22 cellular contexts compared by ENCODE assay signal in genomic region chr6:151738960-151739359, GRCh38.
A peak's percentile ranks its signal among the peaks of the same experiment; 100 is the strongest.
DNase-seq lines count a peak whose midpoint lies in the region; ATAC-seq, FAIRE-seq and TF ChIP-seq lines count a peak whose summit lies in the region.
"Had no signal": no experiment of that assay in that cellular context is flagged by ENCODE, and none has a peak within 500 bp of the region (broad histone marks: within the 10 kb centered on the region; RNA-seq: fewer than 3 reads in every experiment).

No MANE protein-coding gene starts in this region.

- no peak for DNase-seq in GM06990 (ENCODE audit: extremely low read depth, insufficient read length)
- peak; percentile 67 for DNase-seq in Karpas-422
- no peak for DNase-seq in GM12878 (ENCODE audit: low read depth, low spot score)
- no peak for DNase-seq in progenitor cell of endocrine pancreas (ENCODE audit: low spot score, unreplicated experiment)
- DNase-seq in OCI-M1 (lab: John Stamatoyannopoulos, UW), result no peak
- no peak for DNase-seq in activated CD4-positive, alpha-beta T cell treated with anti-CD3 and anti-CD28 coated beads for 4 hours
- DNase-seq in stimulated activated CD4-positive, alpha-beta T cell treated with anti-CD3 and anti-CD28 coated beads, Interleukin-12 subunit alpha, Interleukin-12 subunit beta, amount 100 ng/mL, for 4 hours, result no peak
- DNase-seq: CD4-positive, CD25-positive, alpha-beta regulatory T cell; H7; NCI-H1105; NCI-H1436 treated with DMSO at 0.1 percent for 48 hours; NCI-H187 treated with DMSO at 0.1 percent for 48 hours; NCI-H446 treated with DMSO at 0.1 percent for 48 hours; NCI-H526 treated with DMSO at 0.1 percent for 48 hours; SIG-M5 had no signal

- no peak overlapping the region for H3K4me3 Mint-ChIP-seq in progenitor cell of endocrine pancreas (ENCODE audit: low read depth)
- H3K4me3 Mint-ChIP-seq: CD4-positive, CD25-positive, alpha-beta regulatory T cell had no signal

- H3K79me2 ChIP-seq in Karpas-422 (ENCODE audit: low read length) (peaks cover 65% of the 10 kb centered on the region), GM12878 (ENCODE audit: control insufficient read depth, insufficient read depth, low read length) (no peaks in the 10 kb centered on the region)

- POLR2A ChIA-PET in GM12878 (lab: Charles Lee), result interaction anchor here (0.6 to 1.0 kb wide), 2 partner anchors 9 to 185 kb away, joined by 4 read pairs; no protein-coding TSS in a partner anchor

- no peaks in the 10 kb centered on the region; the same call in 1 of the 2 replicates for H3K27me3 ChIP-seq in GM06990 (replicated peaks; ENCODE audit: control insufficient read depth, insufficient read depth, low read length)
- no peaks in the 10 kb centered on the region for H3K27me3 ChIP-seq in Karpas-422 (ENCODE audit: low read length)
- no peaks in the 10 kb centered on the region for H3K27me3 ChIP-seq in GM12878 (replicated peaks in 1 of 2; ENCODE audit: control insufficient read depth in 2 of 2, insufficient read depth in 2 of 2, low read length in 1 of 2)
- H3K27me3 ChIP-seq: BLaER1 had no signal

- TF ChIP-seq RAD21 in GM12878 (IDR thresholded peaks at IDR 0.05; ENCODE audit: insufficient read depth, low read depth, low read length), result no peak

- H3K36me3 ChIP-seq in GM06990 (ENCODE audit: control insufficient read depth, insufficient read depth, low read length) (no peaks in the 10 kb centered on the region), Karpas-422 (ENCODE audit: insufficient read depth, low read length) (0 out of 2 replicates have a peak, but pooled peaks cover 7% of the 10 kb centered on the region), GM12878 (ENCODE audit: control insufficient read depth in 2 of 2, insufficient read depth in 2 of 2, low read length in 1 of 2) (no peaks in the 10 kb centered on the region)
- H3K36me3 ChIP-seq: BLaER1 had no signal

- H3K9me3 ChIP-seq in Karpas-422 (ENCODE audit: low read length) (no peaks in the 10 kb centered on the region), GM12878 (replicated peaks; ENCODE audit: control insufficient read depth, insufficient read depth, low read length) (no peaks in the 10 kb centered on the region)
- H3K9me3 ChIP-seq: BLaER1 had no signal

- TF ChIP-seq POLR2A in GM12878 (IDR thresholded peaks at IDR 0.05; ENCODE audit: low read depth, low read length), result no peak

- in situ Hi-C loops in GM12878 (cut with MboI), result no loop called here

- no peak overlapping the region for H3K9ac ChIP-seq in Karpas-422 (ENCODE audit: low read length)
- H3K9ac ChIP-seq in GM12878 (ENCODE audit: control insufficient read depth, insufficient read depth, low read length), result no peak overlapping the region
- H3K9ac ChIP-seq: BLaER1 had no signal

- H3K9me2 ChIP-seq in Karpas-422 (replicated peaks; ENCODE audit: insufficient read depth, low read length), result no peaks in the 10 kb centered on the region

- ATAC-seq in GM12878 (peak; percentile 43; the same call in 2 of the 3 replicates), GM19452 (IDR thresholded peaks at IDR 0.05; ENCODE audit: unreplicated experiment) (no peak)

- BruUV-seq in GM12878 (replicated peaks; lab: Mats Ljungman, UMichigan), result no TSS peak

- SMC1A ChIA-PET in GM12878 (lab: Charles Lee; ENCODE audit: uncharacterized antibody, unreplicated experiment), result interaction anchor here (0.7 to 1.1 kb wide), 3 partner anchors 9 to 26 kb away, joined by 3 to 4 read pairs (median 4); no protein-coding TSS in a partner anchor

- WGBS in GM12878 (ENCODE audit: insufficient coverage, insufficient replicate concordance, low lambda C conversion rate, missing lambda C conversion rate), result 0% methylated on average over 1 of the region's 1 CpG

- RAD21 ChIA-PET in GM12878 (lab: Charles Lee; ENCODE audit: unreplicated experiment), result no interaction called here

- no peak overlapping the region for H3K4me3 ChIP-seq in GM06990 (replicated peaks; ENCODE audit: low read depth, low read length)
- no peak overlapping the region for H3K4me3 ChIP-seq in Karpas-422 (ENCODE audit: low read length)
- no peak overlapping the region for H3K4me3 ChIP-seq in GM12878
- H3K4me3 ChIP-seq: BLaER1, SK-N-MC had no signal

- no peaks in the 10 kb centered on the region for H3K4me1 Mint-ChIP-seq in progenitor cell of endocrine pancreas (ENCODE audit: low read depth)
- H3K4me1 Mint-ChIP-seq: CD4-positive, CD25-positive, alpha-beta regulatory T cell had no signal

- H3K4me1 ChIP-seq in Karpas-422 (ENCODE audit: low read length) (peaks cover 91% of the 10 kb centered on the region), GM12878 (ENCODE audit: control insufficient read depth, insufficient read depth, low read length) (no peaks in the 10 kb centered on the region)
- H3K4me1 ChIP-seq: BLaER1 had no signal

- TF ChIP-seq EP300 in GM12878 (IDR thresholded peaks at IDR 0.05; ENCODE audit: borderline replicate concordance in 1 of 2, control insufficient read depth in 1 of 2, low read depth in 2 of 2, low read length in 2 of 2), result no peak

- no peaks in the 10 kb centered on the region for H3K27me3 Mint-ChIP-seq in progenitor cell of endocrine pancreas
- H3K27me3 Mint-ChIP-seq: CD4-positive, CD25-positive, alpha-beta regulatory T cell had no signal

- no peak overlapping the region for H3K27ac Mint-ChIP-seq in progenitor cell of endocrine pancreas
- H3K27ac Mint-ChIP-seq: CD4-positive, CD25-positive, alpha-beta regulatory T cell had no signal

- FAIRE-seq in GM12878 (lab: Jason Lieb, UNC), result no peak
- FAIRE-seq: D721Med, G401.6, RCC 7860 had no signal

- H3K9me3 Mint-ChIP-seq in progenitor cell of endocrine pancreas (ENCODE audit: low read depth), result no peaks in the 10 kb centered on the region

- TF ChIP-seq CTCF in GM06990 (IDR thresholded peaks at IDR 0.05; ENCODE audit: insufficient read depth, low read length, poor library complexity, severe bottlenecking), result peak; percentile 10
- no peak for TF ChIP-seq CTCF in GM12878 (IDR thresholded peaks at IDR 0.05 in 2 of 3, conservative IDR thresholded peaks at IDR 0.05 in 1 of 3; ENCODE audit: control insufficient read depth in 2 of 3, extremely low read depth in 1 of 3, insufficient read depth in 1 of 3, low read depth in 3 of 3, low read length in 3 of 3)
- TF ChIP-seq CTCF in progenitor cell of endocrine pancreas (IDR thresholded peaks at IDR 0.05; ENCODE audit: unreplicated experiment), result peak; percentile 11

- H3K27ac ChIP-seq in Karpas-422 (ENCODE audit: low read length) (peak overlapping the region; percentile 99), GM12878 (ENCODE audit: control insufficient read depth, insufficient read depth) (no peak overlapping the region)
- H3K27ac ChIP-seq: BLaER1, HL-60, SK-N-MC had no signal

- intact Hi-C loops in GM12878 (cut with micrococcal nuclease; ENCODE audit: unreplicated experiment), result no loop called here

- no peaks in the 10 kb centered on the region for H3K36me3 Mint-ChIP-seq in progenitor cell of endocrine pancreas (ENCODE audit: insufficient read depth)
- H3K36me3 Mint-ChIP-seq: CD4-positive, CD25-positive, alpha-beta regulatory T cell had no signal

- H4K20me1 ChIP-seq in Karpas-422 (ENCODE audit: insufficient read depth, low read depth, low read length), result no peaks in the 10 kb centered on the region
- no peaks in the 10 kb centered on the region for H4K20me1 ChIP-seq in GM12878 (ENCODE audit: control insufficient read depth, insufficient read depth)
- H4K20me1 ChIP-seq: BLaER1 had no signal

- H2AFZ ChIP-seq in Karpas-422 (ENCODE audit: low read length) (0 out of 2 replicates have a peak overlapping the region, but pooled peaks have one; percentile 1), GM12878 (ENCODE audit: control insufficient read depth, low read depth, low read length) (no peak overlapping the region)

- CTCF ChIA-PET in GM12878 (lab: Yijun Ruan, JAX), result interaction anchor here (0.8 to 2.3 kb wide), 5 partner anchors 9 to 48 kb away, joined by 3 to 10 read pairs (median 3); no protein-coding TSS in a partner anchor

- H3K4me2 ChIP-seq in Karpas-422 (ENCODE audit: low read depth, low read length, poor library complexity, severe bottlenecking), result no peak overlapping the region
- H3K4me2 ChIP-seq in GM12878 (ENCODE audit: control insufficient read depth, insufficient read depth), result no peak overlapping the region
- H3K4me2 ChIP-seq: BLaER1 had no signal

TF ChIP-seq in GM12878, 131 proteins besides CTCF, POLR2A, EP300 and RAD21 (continues in another document):
- no peak for TF ChIP-seq IRF5 (IDR thresholded peaks at IDR 0.05; ENCODE audit: borderline replicate concordance)
- TF ChIP-seq MYC (IDR thresholded peaks at IDR 0.05; ENCODE audit: insufficient read depth, insufficient read length, insufficient replicate concordance, low read length, severe bottlenecking), result no peak
- no peak for TF ChIP-seq CBFB (IDR thresholded peaks at IDR 0.05; ENCODE audit: low read depth)
- TF ChIP-seq DPF2 (IDR thresholded peaks at IDR 0.05), result no peak
- no peak for TF ChIP-seq NFIC (IDR thresholded peaks at IDR 0.05; ENCODE audit: low read depth, low read length)
- TF ChIP-seq NFYA (IDR thresholded peaks at IDR 0.05; ENCODE audit: borderline replicate concordance, low read depth, low read length), result no peak
- TF ChIP-seq ZNF384 (IDR thresholded peaks at IDR 0.05; ENCODE audit: borderline replicate concordance, low read depth, low read length), result no peak
- TF ChIP-seq ZBTB33 (IDR thresholded peaks at IDR 0.05), result no peak

Comparison
In these comparisons a context has a peak if more than half of its experiments do, and no peak if none do; other contexts are left out.
1. CTCF ChIP-seq: peak in GM06990 (single experiment) and progenitor cell of endocrine pancreas (single experiment); none in GM12878 (0 of 3).